ENCODE assay signal across 21 cellular contexts in genomic region chr6:39240155-39240757, GRCh38. TPM values are rescaled to one million over a fixed set of nuclear protein-coding genes. Genes with fewer than 3 reads are reported as not detected.
A peak's percentile ranks its signal among the peaks of the same experiment; 100 is the strongest.
DNase-seq lines count a peak whose midpoint lies in the region; ATAC-seq and TF ChIP-seq lines count a peak whose summit lies in the region.
"Had no signal": no experiment of that assay in that cellular context is flagged by ENCODE, and none has a peak within 500 bp of the region (broad histone marks: within the 10 kb centered on the region; RNA-seq: fewer than 3 reads in every experiment).

No MANE protein-coding gene starts in this region.

- H3K4me1 ChIP-seq in gastroesophageal sphincter = no peaks in the 10 kb centered on the region
- no peaks in the 10 kb centered on the region for H3K4me1 ChIP-seq in sigmoid colon
- H3K4me1 ChIP-seq: BLaER1 had no signal

- TF ChIP-seq POLR2A in gastroesophageal sphincter (IDR thresholded peaks at IDR 0.05) = no peak
- TF ChIP-seq POLR2A in sigmoid colon (IDR thresholded peaks at IDR 0.05) = no peak

- POLR2A ChIA-PET in naive thymus-derived CD8-positive, alpha-beta T cell (lab: Charles Lee) = no interaction called here

- H3K36me3 Mint-ChIP-seq in naive thymus-derived CD8-positive, alpha-beta T cell = no peaks in the 10 kb centered on the region
- H3K36me3 Mint-ChIP-seq: IgD-negative memory B cell had no signal

- TF ChIP-seq EP300 in gastroesophageal sphincter (IDR thresholded peaks at IDR 0.05) (no peak), sigmoid colon (IDR thresholded peaks at IDR 0.05) (no peak)

- intact Hi-C loops in sigmoid colon (cut with DNase I) = no loop called here

- H3K27ac ChIP-seq in gastroesophageal sphincter = peak overlapping the region in 3 of 4 donors; percentile 28 to 53 (median 36)
- H3K27ac ChIP-seq in sigmoid colon = peak overlapping the region; percentile 11 to 58 (median 35)
- H3K27ac ChIP-seq: 22Rv1, BLaER1, HL-60, SK-N-MC had no signal

- H3K4me1 Mint-ChIP-seq in naive thymus-derived CD8-positive, alpha-beta T cell = no peaks in the 10 kb centered on the region
- H3K4me1 Mint-ChIP-seq: IgD-negative memory B cell had no signal

- WGBS in gastroesophageal sphincter (ENCODE audit: low coverage in 1 of 2), 2 donors = 85% methylated on average over 2 of the region's 3 CpGs; no CpG with 5 or more reads in 1 of the 2 donors
- WGBS in sigmoid colon, 2 donors = 56 to 76% methylated on average over 3 of the region's 3 CpGs

- no peak overlapping the region for H3K27ac Mint-ChIP-seq in naive thymus-derived CD8-positive, alpha-beta T cell
- H3K27ac Mint-ChIP-seq: IgD-negative memory B cell had no signal

- no peaks in the 10 kb centered on the region for H3K9me3 Mint-ChIP-seq in naive thymus-derived CD8-positive, alpha-beta T cell
- H3K9me3 Mint-ChIP-seq: IgD-negative memory B cell had no signal

- no peak overlapping the region for H3K4me3 Mint-ChIP-seq in naive thymus-derived CD8-positive, alpha-beta T cell

- no peak for ATAC-seq in gastroesophageal sphincter
- ATAC-seq in naive thymus-derived CD8-positive, alpha-beta T cell = no peak
- ATAC-seq: GM12878 had no signal

- H3K27me3 ChIP-seq in gastroesophageal sphincter = no peaks in the 10 kb centered on the region
- H3K27me3 ChIP-seq in sigmoid colon = no peaks in the 10 kb centered on the region
- H3K27me3 ChIP-seq: BLaER1 had no signal

- no peak for TF ChIP-seq CTCF in gastroesophageal sphincter (IDR thresholded peaks at IDR 0.05)
- TF ChIP-seq CTCF in sigmoid colon (IDR thresholded peaks at IDR 0.05) = no peak

- DNase-seq in activated effector memory CD4-positive, alpha-beta T cell treated with anti-CD3 and anti-CD28 coated beads, Interleukin-2, amount 50 U/mL, for 16 hours = peak; percentile 27
- DNase-seq in activated effector memory CD4-positive, alpha-beta T cell treated with Interleukin-2 at 50 U/mL for 16 hours = no peak
- DNase-seq in sigmoid colon = no peak
- DNase-seq in SIG-M5 treated with dmso at 0.1 percent for 504 hours (lab: John Stamatoyannopoulos, UW; ENCODE audit: unreplicated experiment) = no peak
- DNase-seq in COR-L47 (lab: John Stamatoyannopoulos, UW) = no peak
- DNase-seq in dermis blood vessel endothelial cell = no peak
- no peak for DNase-seq in naive thymus-derived CD8-positive, alpha-beta T cell
- DNase-seq: DND-41, HCEC 1CT, NCI-H1436, NCI-H2029 treated with DMSO at 0.1 percent for 48 hours, NCI-H2171 treated with DMSO at 0.1 percent for 48 hours, NCI-H510A, NCI-H774 had no signal

- no peaks in the 10 kb centered on the region for H3K36me3 ChIP-seq in gastroesophageal sphincter
- H3K36me3 ChIP-seq in sigmoid colon = no peaks in the 10 kb centered on the region
- H3K36me3 ChIP-seq: BLaER1 had no signal

- H3K27me3 Mint-ChIP-seq in naive thymus-derived CD8-positive, alpha-beta T cell = peaks cover 0 to 1% (median 0%) of the 10 kb centered on the region in 5 donors

- H3K9me3 ChIP-seq in gastroesophageal sphincter = no peaks in the 10 kb centered on the region
- no peaks in the 10 kb centered on the region for H3K9me3 ChIP-seq in sigmoid colon
- H3K9me3 ChIP-seq: BLaER1 had no signal

- no peak overlapping the region for H3K4me3 ChIP-seq in gastroesophageal sphincter
- no peak overlapping the region for H3K4me3 ChIP-seq in sigmoid colon
- H3K4me3 ChIP-seq: BLaER1, GM12878, SK-N-MC had no signal

RNA-seq across cellular contexts. Expression of gene KCNK5, which starts 11.0 kb away (rescaled TPM):
- total RNA-seq in gastroesophageal sphincter = 10 to 100 TPM in 1 of 4 donors, 1 to 10 TPM in 3; 7.3 to 11.5 (median 8.0) TPM
- total RNA-seq in sigmoid colon = 1 to 10 TPM; 3.0 to 7.5 (median 4.9) TPM
- 10 to 100 TPM in 1 of 3 donors, 1 to 10 TPM in 2; 8.4 to 26.9 (median 8.6) TPM for polyA plus RNA-seq in sigmoid colon
- total RNA-seq in dermis blood vessel endothelial cell = 0.17 TPM in 1 of 2 replicates, not detected in the other
- total RNA-seq in naive thymus-derived CD8-positive, alpha-beta T cell = under 1 TPM; 0.11 to 0.16 TPM
- polyA plus RNA-seq in naive thymus-derived CD8-positive, alpha-beta T cell = not detected
- polyA plus RNA-seq: IgD-negative memory B cell had no signal
